Comparison of ENCODE assay signal across 1 cellular context in genomic region chr19:47499863-47500830, GRCh38.
A peak's percentile ranks its signal among the peaks of the same experiment; 100 is the strongest.
TF ChIP-seq lines count a peak whose summit lies in the region.

No MANE protein-coding gene starts in this region.

TF ChIP-seq in K562, 482 proteins besides CTCF, POLR2A, EP300 and RAD21:
- TF ChIP-seq GATAD2B (IDR thresholded peaks at IDR 0.05; ENCODE audit: borderline replicate concordance) (no peak), SRSF3 (IDR thresholded peaks at IDR 0.05; ENCODE audit: insufficient read depth, low read length) (no peak), ARHGAP35 (IDR thresholded peaks at IDR 0.05; ENCODE audit: partially characterized antibody) (no peak), PCBP2 (IDR thresholded peaks at IDR 0.05; ENCODE audit: low read depth, low read length, poor library complexity, severe bottlenecking) (no peak), U2AF1 (optimal IDR thresholded peaks at IDR 0.05; ENCODE audit: low read depth, low read length) (no peak), CLOCK (CRISPR knock-in tag; IDR thresholded peaks at IDR 0.05; ENCODE audit: borderline replicate concordance) (no peak), ZNF592 (IDR thresholded peaks at IDR 0.05) (0 out of 2 replicates have a peak, but pooled peaks have one; percentile 60), ELK3 (CRISPR knock-in tag; IDR thresholded peaks at IDR 0.05) (no peak), ZNF764 (CRISPR knock-in tag; IDR thresholded peaks at IDR 0.05; ENCODE audit: low read depth) (no peak), WHSC1 (IDR thresholded peaks at IDR 0.05; ENCODE audit: low read length) (no peak), CHD7 (IDR thresholded peaks at IDR 0.05; ENCODE audit: low read depth, low read length) (no peak), POLR2G (IDR thresholded peaks at IDR 0.05; ENCODE audit: low read depth, low read length) (peak; percentile 44), JUN (IDR thresholded peaks at IDR 0.05; ENCODE audit: borderline replicate concordance, low read depth, low read length) (no peak), JUN (CRISPR knock-in tag; IDR thresholded peaks at IDR 0.05; ENCODE audit: borderline replicate concordance) (no peak)
TF ChIP-seq in K562: peak in this region for 2.
